In genomic region chr1:234643111-234643849, GRCh38 we compare ENCODE assay signal across 1 cellular context.
TF ChIP-seq lines count a peak whose summit lies in the region.

No MANE protein-coding gene starts in this region.

TF ChIP-seq in HepG2, 621 proteins besides CTCF, POLR2A, EP300 and RAD21 (continued from another document and continues in another):
- TF ChIP-seq RBM39 (IDR thresholded peaks at IDR 0.05; ENCODE audit: low read depth, low read length, poor library complexity, severe bottlenecking) (no peak), ZBTB37 (CRISPR knock-in tag; IDR thresholded peaks at IDR 0.05) (peak; percentile 97), ZNF142 (CRISPR knock-in tag; IDR thresholded peaks at IDR 0.05) (peak; percentile 87), ZNF713 (CRISPR knock-in tag; IDR thresholded peaks at IDR 0.05) (no peak), ZNF451 (CRISPR knock-in tag; IDR thresholded peaks at IDR 0.05) (no peak; the same call in 1 of the 2 replicates), ZNF674 (CRISPR knock-in tag; IDR thresholded peaks at IDR 0.05; ENCODE audit: low read depth) (0 out of 2 replicates have a peak, but pooled peaks have one; percentile 64), CBX5 (CRISPR knock-in tag; IDR thresholded peaks at IDR 0.05; ENCODE audit: borderline replicate concordance) (peak; percentile 89; the same call in 1 of the 2 replicates), NFE2 (CRISPR knock-in tag; IDR thresholded peaks at IDR 0.05) (0 out of 2 replicates have a peak, but pooled peaks have one; percentile 23), PRDM4 (CRISPR knock-in tag; IDR thresholded peaks at IDR 0.05; ENCODE audit: borderline replicate concordance) (no peak), ZNF646 (CRISPR knock-in tag; IDR thresholded peaks at IDR 0.05) (peak; percentile 86), ZNF878 (CRISPR knock-in tag; IDR thresholded peaks at IDR 0.05) (peak; percentile 97), MXD3 (CRISPR knock-in tag; IDR thresholded peaks at IDR 0.05) (0 out of 2 replicates have a peak, but pooled peaks have one; percentile 38), ZNF747 (CRISPR knock-in tag; IDR thresholded peaks at IDR 0.05; ENCODE audit: borderline replicate concordance) (peak; percentile 98), AHR (CRISPR knock-in tag; IDR thresholded peaks at IDR 0.05) (peak; percentile 85; the same call in 1 of the 2 replicates), SNAI1 (CRISPR knock-in tag; IDR thresholded peaks at IDR 0.05; ENCODE audit: borderline replicate concordance) (peak; percentile 80; the same call in 1 of the 2 replicates), KAT8 (CRISPR knock-in tag; IDR thresholded peaks at IDR 0.05) (peak; percentile 87), ZNF335 (CRISPR knock-in tag; IDR thresholded peaks at IDR 0.05) (peak; percentile 86), HES4 (CRISPR knock-in tag; IDR thresholded peaks at IDR 0.05; ENCODE audit: borderline replicate concordance) (no peak), JARID2 (CRISPR knock-in tag; IDR thresholded peaks at IDR 0.05; ENCODE audit: insufficient replicate concordance) (no peak), ZNF432 (CRISPR knock-in tag; IDR thresholded peaks at IDR 0.05; ENCODE audit: borderline replicate concordance) (no peak)
- TF ChIP-seq, protein P1, sequence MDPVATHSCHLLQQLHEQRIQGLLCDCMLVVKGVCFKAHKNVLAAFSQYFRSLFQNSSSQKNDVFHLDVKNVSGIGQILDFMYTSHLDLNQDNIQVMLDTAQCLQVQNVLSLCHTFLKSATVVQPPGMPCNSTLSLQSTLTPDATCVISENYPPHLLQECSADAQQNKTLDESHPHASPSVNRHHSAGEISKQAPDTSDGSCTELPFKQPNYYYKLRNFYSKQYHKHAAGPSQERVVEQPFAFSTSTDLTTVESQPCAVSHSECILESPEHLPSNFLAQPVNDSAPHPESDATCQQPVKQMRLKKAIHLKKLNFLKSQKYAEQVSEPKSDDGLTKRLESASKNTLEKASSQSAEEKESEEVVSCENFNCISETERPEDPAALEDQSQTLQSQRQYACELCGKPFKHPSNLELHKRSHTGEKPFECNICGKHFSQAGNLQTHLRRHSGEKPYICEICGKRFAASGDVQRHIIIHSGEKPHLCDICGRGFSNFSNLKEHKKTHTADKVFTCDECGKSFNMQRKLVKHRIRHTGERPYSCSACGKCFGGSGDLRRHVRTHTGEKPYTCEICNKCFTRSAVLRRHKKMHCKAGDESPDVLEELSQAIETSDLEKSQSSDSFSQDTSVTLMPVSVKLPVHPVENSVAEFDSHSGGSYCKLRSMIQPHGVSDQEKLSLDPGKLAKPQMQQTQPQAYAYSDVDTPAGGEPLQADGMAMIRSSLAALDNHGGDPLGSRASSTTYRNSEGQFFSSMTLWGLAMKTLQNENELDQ (CRISPR knock-in tag; IDR thresholded peaks at IDR 0.05; ENCODE audit: borderline replicate concordance) = no peak
- TF ChIP-seq, protein P2, sequence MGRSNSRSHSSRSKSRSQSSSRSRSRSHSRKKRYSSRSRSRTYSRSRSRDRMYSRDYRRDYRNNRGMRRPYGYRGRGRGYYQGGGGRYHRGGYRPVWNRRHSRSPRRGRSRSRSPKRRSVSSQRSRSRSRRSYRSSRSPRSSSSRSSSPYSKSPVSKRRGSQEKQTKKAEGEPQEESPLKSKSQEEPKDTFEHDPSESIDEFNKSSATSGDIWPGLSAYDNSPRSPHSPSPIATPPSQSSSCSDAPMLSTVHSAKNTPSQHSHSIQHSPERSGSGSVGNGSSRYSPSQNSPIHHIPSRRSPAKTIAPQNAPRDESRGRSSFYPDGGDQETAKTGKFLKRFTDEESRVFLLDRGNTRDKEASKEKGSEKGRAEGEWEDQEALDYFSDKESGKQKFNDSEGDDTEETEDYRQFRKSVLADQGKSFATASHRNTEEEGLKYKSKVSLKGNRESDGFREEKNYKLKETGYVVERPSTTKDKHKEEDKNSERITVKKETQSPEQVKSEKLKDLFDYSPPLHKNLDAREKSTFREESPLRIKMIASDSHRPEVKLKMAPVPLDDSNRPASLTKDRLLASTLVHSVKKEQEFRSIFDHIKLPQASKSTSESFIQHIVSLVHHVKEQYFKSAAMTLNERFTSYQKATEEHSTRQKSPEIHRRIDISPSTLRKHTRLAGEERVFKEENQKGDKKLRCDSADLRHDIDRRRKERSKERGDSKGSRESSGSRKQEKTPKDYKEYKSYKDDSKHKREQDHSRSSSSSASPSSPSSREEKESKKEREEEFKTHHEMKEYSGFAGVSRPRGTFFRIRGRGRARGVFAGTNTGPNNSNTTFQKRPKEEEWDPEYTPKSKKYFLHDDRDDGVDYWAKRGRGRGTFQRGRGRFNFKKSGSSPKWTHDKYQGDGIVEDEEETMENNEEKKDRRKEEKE (IDR thresholded peaks at IDR 0.05) = no peak
- TF ChIP-seq, protein P3, sequence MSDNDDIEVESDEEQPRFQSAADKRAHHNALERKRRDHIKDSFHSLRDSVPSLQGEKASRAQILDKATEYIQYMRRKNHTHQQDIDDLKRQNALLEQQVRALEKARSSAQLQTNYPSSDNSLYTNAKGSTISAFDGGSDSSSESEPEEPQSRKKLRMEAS (IDR thresholded peaks at IDR 0.05) = peak; percentile 81
- TF ChIP-seq, protein P4, sequence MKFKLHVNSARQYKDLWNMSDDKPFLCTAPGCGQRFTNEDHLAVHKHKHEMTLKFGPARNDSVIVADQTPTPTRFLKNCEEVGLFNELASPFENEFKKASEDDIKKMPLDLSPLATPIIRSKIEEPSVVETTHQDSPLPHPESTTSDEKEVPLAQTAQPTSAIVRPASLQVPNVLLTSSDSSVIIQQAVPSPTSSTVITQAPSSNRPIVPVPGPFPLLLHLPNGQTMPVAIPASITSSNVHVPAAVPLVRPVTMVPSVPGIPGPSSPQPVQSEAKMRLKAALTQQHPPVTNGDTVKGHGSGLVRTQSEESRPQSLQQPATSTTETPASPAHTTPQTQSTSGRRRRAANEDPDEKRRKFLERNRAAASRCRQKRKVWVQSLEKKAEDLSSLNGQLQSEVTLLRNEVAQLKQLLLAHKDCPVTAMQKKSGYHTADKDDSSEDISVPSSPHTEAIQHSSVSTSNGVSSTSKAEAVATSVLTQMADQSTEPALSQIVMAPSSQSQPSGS (CRISPR knock-in tag; IDR thresholded peaks at IDR 0.05) = peak; percentile 98
- TF ChIP-seq, protein P5, sequence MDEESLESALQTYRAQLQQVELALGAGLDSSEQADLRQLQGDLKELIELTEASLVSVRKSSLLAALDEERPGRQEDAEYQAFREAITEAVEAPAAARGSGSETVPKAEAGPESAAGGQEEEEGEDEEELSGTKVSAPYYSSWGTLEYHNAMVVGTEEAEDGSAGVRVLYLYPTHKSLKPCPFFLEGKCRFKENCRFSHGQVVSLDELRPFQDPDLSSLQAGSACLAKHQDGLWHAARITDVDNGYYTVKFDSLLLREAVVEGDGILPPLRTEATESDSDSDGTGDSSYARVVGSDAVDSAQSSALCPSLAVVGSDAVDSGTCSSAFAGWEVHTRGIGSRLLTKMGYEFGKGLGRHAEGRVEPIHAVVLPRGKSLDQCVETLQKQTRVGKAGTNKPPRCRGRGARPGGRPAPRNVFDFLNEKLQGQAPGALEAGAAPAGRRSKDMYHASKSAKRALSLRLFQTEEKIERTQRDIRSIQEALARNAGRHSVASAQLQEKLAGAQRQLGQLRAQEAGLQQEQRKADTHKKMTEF (CRISPR knock-in tag; IDR thresholded peaks at IDR 0.05) = peak; percentile 99
